In genomic region chr17:1829579-1830257, GRCh38 we compare ENCODE assay signal across 1 cellular context.
TF ChIP-seq lines count a peak whose summit lies in the region.

Gene RPA1, plus strand, starts transcription at chr17:1830005. Its CDS starts 89 bp downstream, at chr17:1830094.
Gene SMYD4, minus strand, starts transcription at chr17:1829902. Its CDS starts 1,908 bp downstream, at chr17:1827994.

TF ChIP-seq in WTC11, 78 proteins besides CTCF, POLR2A, EP300 and RAD21 (continued from another document and continues in another):
- TF ChIP-seq PRDM15 (CRISPR knock-in tag; IDR thresholded peaks at IDR 0.05) (no peak), NR2C2 (CRISPR knock-in tag; IDR thresholded peaks at IDR 0.05) (no peak), GRHL2 (CRISPR knock-in tag; IDR thresholded peaks at IDR 0.05; ENCODE audit: insufficient replicate concordance, severe bottlenecking) (no peak), FOXJ3 (CRISPR knock-in tag; IDR thresholded peaks at IDR 0.05; ENCODE audit: borderline replicate concordance) (no peak), ZNF138 (CRISPR knock-in tag; conservative IDR thresholded peaks at IDR 0.05) (no peak), ATF1 (CRISPR knock-in tag; IDR thresholded peaks at IDR 0.05) (0 out of 2 replicates have a peak, but pooled peaks have one; percentile 31), MYBL2 (CRISPR knock-in tag; IDR thresholded peaks at IDR 0.05) (no peak; the same call in 1 of the 2 replicates), TP53 (CRISPR knock-in tag; IDR thresholded peaks at IDR 0.05) (no peak), MAX (CRISPR knock-in tag; IDR thresholded peaks at IDR 0.05) (peak; percentile 41; the same call in 1 of the 2 replicates), HMGA2 (CRISPR knock-in tag; IDR thresholded peaks at IDR 0.05) (no peak), CREB1 (CRISPR knock-in tag; IDR thresholded peaks at IDR 0.05) (no peak), ATF2 (CRISPR knock-in tag; IDR thresholded peaks at IDR 0.05; ENCODE audit: borderline replicate concordance, low read depth) (no peak), RORB (CRISPR knock-in tag; IDR thresholded peaks at IDR 0.05) (no peak), ATF6 (CRISPR knock-in tag; IDR thresholded peaks at IDR 0.05) (no peak), NFYB (CRISPR knock-in tag; conservative IDR thresholded peaks at IDR 0.05; ENCODE audit: low read depth) (peak; percentile 84), KAT7 (CRISPR knock-in tag; IDR thresholded peaks at IDR 0.05; ENCODE audit: borderline replicate concordance) (no peak), EMX1 (CRISPR knock-in tag; IDR thresholded peaks at IDR 0.05) (no peak), SMAD3 (CRISPR knock-in tag; IDR thresholded peaks at IDR 0.05; ENCODE audit: borderline replicate concordance) (no peak), ZNF416 (CRISPR knock-in tag; IDR thresholded peaks at IDR 0.05) (no peak), ZNF532 (CRISPR knock-in tag; IDR thresholded peaks at IDR 0.05; ENCODE audit: borderline replicate concordance) (no peak), HMGXB4 (CRISPR knock-in tag; IDR thresholded peaks at IDR 0.05) (no peak), SOX15 (CRISPR knock-in tag; IDR thresholded peaks at IDR 0.05) (no peak), FOXP4 (CRISPR knock-in tag; IDR thresholded peaks at IDR 0.05) (no peak), JAZF1 (CRISPR knock-in tag; IDR thresholded peaks at IDR 0.05) (no peak), PREB (CRISPR knock-in tag; IDR thresholded peaks at IDR 0.05; ENCODE audit: borderline replicate concordance) (no peak), NR1H2 (CRISPR knock-in tag; IDR thresholded peaks at IDR 0.05) (no peak)
- TF ChIP-seq, protein P1, sequence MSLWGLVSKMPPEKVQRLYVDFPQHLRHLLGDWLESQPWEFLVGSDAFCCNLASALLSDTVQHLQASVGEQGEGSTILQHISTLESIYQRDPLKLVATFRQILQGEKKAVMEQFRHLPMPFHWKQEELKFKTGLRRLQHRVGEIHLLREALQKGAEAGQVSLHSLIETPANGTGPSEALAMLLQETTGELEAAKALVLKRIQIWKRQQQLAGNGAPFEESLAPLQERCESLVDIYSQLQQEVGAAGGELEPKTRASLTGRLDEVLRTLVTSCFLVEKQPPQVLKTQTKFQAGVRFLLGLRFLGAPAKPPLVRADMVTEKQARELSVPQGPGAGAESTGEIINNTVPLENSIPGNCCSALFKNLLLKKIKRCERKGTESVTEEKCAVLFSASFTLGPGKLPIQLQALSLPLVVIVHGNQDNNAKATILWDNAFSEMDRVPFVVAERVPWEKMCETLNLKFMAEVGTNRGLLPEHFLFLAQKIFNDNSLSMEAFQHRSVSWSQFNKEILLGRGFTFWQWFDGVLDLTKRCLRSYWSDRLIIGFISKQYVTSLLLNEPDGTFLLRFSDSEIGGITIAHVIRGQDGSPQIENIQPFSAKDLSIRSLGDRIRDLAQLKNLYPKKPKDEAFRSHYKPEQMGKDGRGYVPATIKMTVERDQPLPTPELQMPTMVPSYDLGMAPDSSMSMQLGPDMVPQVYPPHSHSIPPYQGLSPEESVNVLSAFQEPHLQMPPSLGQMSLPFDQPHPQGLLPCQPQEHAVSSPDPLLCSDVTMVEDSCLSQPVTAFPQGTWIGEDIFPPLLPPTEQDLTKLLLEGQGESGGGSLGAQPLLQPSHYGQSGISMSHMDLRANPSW (CRISPR knock-in tag; conservative IDR thresholded peaks at IDR 0.05; ENCODE audit: low read depth) = no peak
- TF ChIP-seq, protein P2, sequence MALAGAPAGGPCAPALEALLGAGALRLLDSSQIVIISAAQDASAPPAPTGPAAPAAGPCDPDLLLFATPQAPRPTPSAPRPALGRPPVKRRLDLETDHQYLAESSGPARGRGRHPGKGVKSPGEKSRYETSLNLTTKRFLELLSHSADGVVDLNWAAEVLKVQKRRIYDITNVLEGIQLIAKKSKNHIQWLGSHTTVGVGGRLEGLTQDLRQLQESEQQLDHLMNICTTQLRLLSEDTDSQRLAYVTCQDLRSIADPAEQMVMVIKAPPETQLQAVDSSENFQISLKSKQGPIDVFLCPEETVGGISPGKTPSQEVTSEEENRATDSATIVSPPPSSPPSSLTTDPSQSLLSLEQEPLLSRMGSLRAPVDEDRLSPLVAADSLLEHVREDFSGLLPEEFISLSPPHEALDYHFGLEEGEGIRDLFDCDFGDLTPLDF (CRISPR knock-in tag; IDR thresholded peaks at IDR 0.05) = 0 out of 2 replicates have a peak, but pooled peaks have one; percentile 20
- TF ChIP-seq, protein P3, sequence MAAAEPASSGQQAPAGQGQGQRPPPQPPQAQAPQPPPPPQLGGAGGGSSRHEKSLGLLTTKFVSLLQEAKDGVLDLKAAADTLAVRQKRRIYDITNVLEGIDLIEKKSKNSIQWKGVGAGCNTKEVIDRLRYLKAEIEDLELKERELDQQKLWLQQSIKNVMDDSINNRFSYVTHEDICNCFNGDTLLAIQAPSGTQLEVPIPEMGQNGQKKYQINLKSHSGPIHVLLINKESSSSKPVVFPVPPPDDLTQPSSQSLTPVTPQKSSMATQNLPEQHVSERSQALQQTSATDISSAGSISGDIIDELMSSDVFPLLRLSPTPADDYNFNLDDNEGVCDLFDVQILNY (CRISPR knock-in tag; IDR thresholded peaks at IDR 0.05) = peak; percentile 99
- TF ChIP-seq, protein P4, sequence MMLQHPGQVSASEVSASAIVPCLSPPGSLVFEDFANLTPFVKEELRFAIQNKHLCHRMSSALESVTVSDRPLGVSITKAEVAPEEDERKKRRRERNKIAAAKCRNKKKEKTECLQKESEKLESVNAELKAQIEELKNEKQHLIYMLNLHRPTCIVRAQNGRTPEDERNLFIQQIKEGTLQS (CRISPR knock-in tag; conservative IDR thresholded peaks at IDR 0.05) = no peak
